In genomic region chr2:172011814-172012580, GRCh38 we compare ENCODE assay signal across 14 cellular contexts. TPM values are rescaled to one million over a fixed set of nuclear protein-coding genes. Genes with fewer than 3 reads are reported as not detected.
DNase-seq lines count a peak whose midpoint lies in the region; TF ChIP-seq lines count a peak whose summit lies in the region.
"Had no signal": no experiment of that assay in that cellular context is flagged by ENCODE, and none has a peak within 500 bp of the region (broad histone marks: within the 10 kb centered on the region; RNA-seq: fewer than 3 reads in every experiment).

No MANE protein-coding gene starts in this region.

- H2BK120ac ChIP-seq in neuronal stem cell (ENCODE audit: low read depth, low read length): no peak overlapping the region

- H2BK5ac ChIP-seq in neuronal stem cell (ENCODE audit: low read length): no peak overlapping the region

- POLR2A ChIA-PET in activated CD4-positive, alpha-beta T cell treated with anti-CD3 and anti-CD28 coated beads, Interleukin-2, amount 10 ng/mL, durations not matched to agents 7 days and 5 days (lab: Charles Lee): interaction anchor here (0.5 kb wide), 1 partner anchor 1737 kb away, joined by 3 read pairs; no protein-coding TSS in a partner anchor

- H3K4me1 ChIP-seq in neuronal stem cell (ENCODE audit: control insufficient read depth in 2 of 2, insufficient read depth in 1 of 2, low read depth in 1 of 2, low read length in 2 of 2): peaks cover 6 to 16% of the 10 kb centered on the region in 2 donors
- H3K4me1 ChIP-seq: Caco-2 had no signal

- H3K18ac ChIP-seq in neuronal stem cell (ENCODE audit: low read length): no peak overlapping the region

- H3K23ac ChIP-seq in neuronal stem cell (ENCODE audit: low read depth, low read length, poor library complexity): no peak overlapping the region

- peak overlapping the region; percentile 47 for H2AFZ ChIP-seq in neuronal stem cell (ENCODE audit: low read length)

- H3K36me3 Mint-ChIP-seq in activated CD4-positive, alpha-beta T cell treated with anti-CD3 and anti-CD28 coated beads, Interleukin-2, amount 10 ng/mL, durations not matched to agents 7 days and 5 days (ENCODE audit: low read depth): peaks cover 8% of the 10 kb centered on the region

- H3K27ac ChIP-seq in HL-60 (replicated peaks) (peak overlapping the region; percentile 49), VCaP (peak overlapping the region; percentile 61), neuronal stem cell (replicated peaks; ENCODE audit: low read length) (no peak overlapping the region)
- H3K27ac ChIP-seq: A549 had no signal

- H2AK5ac ChIP-seq in neuronal stem cell (ENCODE audit: low read depth, low read length): no peak overlapping the region

- no peaks in the 10 kb centered on the region for H3K9me3 ChIP-seq in neuronal stem cell (replicated peaks in 1 of 2; ENCODE audit: control insufficient read depth in 2 of 2, insufficient read depth in 1 of 2, low read depth in 1 of 2, low read length in 2 of 2)
- H3K9me3 ChIP-seq: A549, Caco-2 had no signal

- H3K27me3 Mint-ChIP-seq in activated CD4-positive, alpha-beta T cell treated with anti-CD3 and anti-CD28 coated beads, Interleukin-2, amount 10 ng/mL, durations not matched to agents 7 days and 5 days: no peaks in the 10 kb centered on the region
- H3K27me3 Mint-ChIP-seq: activated naive CD4-positive, alpha-beta T cell treated with anti-CD3 and anti-CD28 coated beads, Interleukin-2, amount 50 U/mL, for 24 hours had no signal

- DNase-seq in activated CD4-positive, alpha-beta T cell treated with anti-CD3 and anti-CD28 coated beads, Interleukin-2, amount 10 ng/mL, durations not matched to agents 7 days and 5 days: no peak
- DNase-seq in activated CD4-positive, alpha-beta T cell treated with anti-CD3 and anti-CD28 coated beads, Interleukin-2, amount 50 U/mL, for 1 hour: no peak
- DNase-seq in HL-60 (ENCODE audit: low read depth in 1 of 2, low spot score in 1 of 2) (peak in 1 of 2 experiments; percentile 43), neuronal stem cell (ENCODE audit: low spot score) (no peak), hepatic stellate cell (ENCODE audit: low spot score) (no peak), NCI-H526 treated with DMSO at 0.1 percent for 48 hours (lab: John Stamatoyannopoulos, UW) (no peak)
- no peak for DNase-seq in activated effector memory CD4-positive, alpha-beta T cell treated with Interleukin-2 at 50 U/mL for 16 hours
- DNase-seq: activated CD8-positive, alpha-beta memory T cell treated with anti-CD3 and anti-CD28 coated beads for 24 hours; Caco-2; left ventricle myocardium superior; NCI-H2081 treated with DMSO at 0.1 percent for 48 hours had no signal

- peak overlapping the region; percentile 44 for H3K27ac Mint-ChIP-seq in activated CD4-positive, alpha-beta T cell treated with anti-CD3 and anti-CD28 coated beads, Interleukin-2, amount 10 ng/mL, durations not matched to agents 7 days and 5 days
- H3K27ac Mint-ChIP-seq: activated naive CD4-positive, alpha-beta T cell treated with anti-CD3 and anti-CD28 coated beads, Interleukin-2, amount 50 U/mL, for 24 hours had no signal

- no peak overlapping the region for H4K8ac ChIP-seq in neuronal stem cell (ENCODE audit: low read depth, low read length)

- no peak overlapping the region for H3K9ac ChIP-seq in neuronal stem cell (ENCODE audit: low read depth, low read length, poor library complexity)

- no peak overlapping the region for H3K4ac ChIP-seq in neuronal stem cell (ENCODE audit: low read length)

- H3K4me3 ChIP-seq in HL-60 (replicated peaks; ENCODE audit: insufficient read depth, low read length): no peak overlapping the region
- H3K4me3 ChIP-seq in neuronal stem cell (ENCODE audit: low read length in 2 of 2): no peak overlapping the region
- H3K4me3 ChIP-seq: A549 had no signal

- H3K4me3 Mint-ChIP-seq in activated CD4-positive, alpha-beta T cell treated with anti-CD3 and anti-CD28 coated beads, Interleukin-2, amount 10 ng/mL, durations not matched to agents 7 days and 5 days: peak overlapping the region; percentile 15
- H3K4me3 Mint-ChIP-seq: activated naive CD4-positive, alpha-beta T cell treated with anti-CD3 and anti-CD28 coated beads, Interleukin-2, amount 50 U/mL, for 24 hours had no signal

- no peak overlapping the region for H2BK15ac ChIP-seq in neuronal stem cell (ENCODE audit: low read length)

- WGBS in neuronal stem cell (ENCODE audit: extremely low coverage in 2 of 2, insufficient read length in 2 of 2, insufficient replicate concordance in 1 of 2), 2 donors: no CpG with 5 or more reads among the region's 11 CpGs

- no peak overlapping the region for H2BK12ac ChIP-seq in neuronal stem cell (ENCODE audit: low read length)

- peaks cover 27% of the 10 kb centered on the region for H3K4me1 Mint-ChIP-seq in activated CD4-positive, alpha-beta T cell treated with anti-CD3 and anti-CD28 coated beads, Interleukin-2, amount 10 ng/mL, durations not matched to agents 7 days and 5 days

- TF ChIP-seq CTCF in HL-60 (IDR thresholded peaks at IDR 0.05; ENCODE audit: insufficient read depth, low read length) (no peak), VCaP (conservative IDR thresholded peaks at IDR 0.05) (no peak)

- CTCF ChIA-PET in activated CD4-positive, alpha-beta T cell treated with anti-CD3 and anti-CD28 coated beads, Interleukin-2, amount 10 ng/mL, durations not matched to agents 7 days and 5 days (lab: Charles Lee): interaction anchor here (0.7 to 2.6 kb wide), 2 partner anchors 12 to 46 kb away, joined by 3 to 8 read pairs; partner anchors contain the start of gene METAP1D

- no peak overlapping the region for H3K4me2 ChIP-seq in neuronal stem cell (ENCODE audit: insufficient read depth, low read length, poor library complexity, severe bottlenecking)
- H3K4me2 ChIP-seq: A549 had no signal

- no peaks in the 10 kb centered on the region for H3K9me3 Mint-ChIP-seq in activated CD4-positive, alpha-beta T cell treated with anti-CD3 and anti-CD28 coated beads, Interleukin-2, amount 10 ng/mL, durations not matched to agents 7 days and 5 days
- H3K9me3 Mint-ChIP-seq: activated naive CD4-positive, alpha-beta T cell treated with anti-CD3 and anti-CD28 coated beads, Interleukin-2, amount 50 U/mL, for 24 hours had no signal

- H4K91ac ChIP-seq in neuronal stem cell (ENCODE audit: low read depth, low read length, poor library complexity): no peak overlapping the region

- H3K79me1 ChIP-seq in neuronal stem cell (ENCODE audit: low read depth, low read length): peaks cover 2% of the 10 kb centered on the region

- H3K27me3 ChIP-seq in HL-60 (ENCODE audit: insufficient read depth, poor library complexity, severe bottlenecking): no peaks in the 10 kb centered on the region
- no peaks in the 10 kb centered on the region for H3K27me3 ChIP-seq in neuronal stem cell (ENCODE audit: control insufficient read depth in 3 of 3, insufficient read depth in 3 of 3, low read depth in 1 of 3, low read length in 3 of 3)

- no peaks in the 10 kb centered on the region for H3K36me3 ChIP-seq in neuronal stem cell (replicated peaks in 1 of 2; ENCODE audit: control insufficient read depth in 2 of 2, insufficient read depth in 2 of 2, low read length in 2 of 2)

- no peak overlapping the region for H3K14ac ChIP-seq in neuronal stem cell (ENCODE audit: low read length)

RNA-seq across cellular contexts. Expression of gene METAP1D, which starts 12.2 kb away (rescaled TPM):
- 1 to 10 TPM; 4.9 to 5.5 TPM for total RNA-seq in activated CD4-positive, alpha-beta T cell treated with anti-CD3 and anti-CD28 coated beads, Interleukin-2, amount 10 ng/mL, durations not matched to agents 7 days and 5 days
- polyA plus RNA-seq in neuronal stem cell (2013, experiment 1 of 2): 4.7 TPM
- polyA plus RNA-seq in neuronal stem cell (2013, experiment 2 of 2): 4.0 TPM
